In the genomic region with DNA sequence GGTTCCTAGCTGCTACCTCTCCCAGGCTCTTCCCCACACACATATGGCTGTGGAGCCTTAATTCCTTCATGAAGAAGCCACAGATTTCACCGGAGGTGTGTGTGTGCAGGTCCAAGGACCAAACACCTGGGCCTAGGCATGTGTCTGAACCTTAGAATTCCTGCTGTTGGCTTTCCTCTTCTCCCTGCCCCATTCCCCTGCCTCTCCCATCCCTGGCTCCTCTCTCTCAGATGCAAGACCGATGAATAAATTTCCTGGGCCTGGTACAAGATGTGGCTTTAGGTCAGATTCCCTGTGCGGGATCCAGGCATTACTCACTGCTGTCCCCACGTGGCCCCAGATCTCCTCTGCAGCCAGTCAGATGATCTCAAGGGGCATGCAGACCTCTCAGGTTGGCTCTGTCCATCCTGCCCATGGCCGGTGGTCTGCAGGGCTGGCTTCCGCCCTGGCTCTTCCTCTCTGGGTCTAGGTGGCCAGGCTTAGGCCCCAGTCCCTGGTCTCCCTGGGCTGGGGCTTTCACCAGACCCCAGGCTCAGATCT, we compare ENCODE assay signal across 10 cellular contexts. TPM values are rescaled to one million over a fixed set of nuclear protein-coding genes. Genes with fewer than 3 reads are reported as not detected.
DNase-seq lines count a peak whose midpoint lies in the region; TF ChIP-seq lines count a peak whose summit lies in the region.
"Had no signal": no experiment of that assay in that cellular context is flagged by ENCODE, and none has a peak within 500 bp of the region (broad histone marks: within the 10 kb centered on the region; RNA-seq: fewer than 3 reads in every experiment).

No MANE protein-coding gene starts in this region.

- no peaks in the 10 kb centered on the region for H3K27me3 Mint-ChIP-seq in mesothelial cell of epicardium (ENCODE audit: low read depth)
- no peaks in the 10 kb centered on the region for H3K27me3 Mint-ChIP-seq in CD4-positive, alpha-beta memory T cell

- CTCF ChIA-PET in AG04450 (lab: Charles Lee) = interaction anchor here (0.6 to 2.9 kb wide), 6 partner anchors 9 to 171 kb away, joined by 3 to 12 read pairs (median 3); no protein-coding TSS in a partner anchor
- CTCF ChIA-PET in CD4-positive, alpha-beta memory T cell (lab: Charles Lee; ENCODE audit: partially characterized antibody) = interaction anchor here (1.0 to 5.4 kb wide), 4 partner anchors 13 to 66 kb away, joined by 4 to 16 read pairs (median 6); a partner anchor contains a TSS

- POLR2A ChIA-PET in AG04450 (lab: Yijun Ruan, JAX) = no interaction called here
- POLR2A ChIA-PET in CD4-positive, alpha-beta memory T cell (lab: Charles Lee; ENCODE audit: partially characterized antibody) = interaction anchor here (3.4 kb wide), 1 partner anchor 65 kb away, joined by 19 read pairs; a partner anchor contains a TSS

- no peak overlapping the region for H3K4me3 ChIP-seq in AG04450 (ENCODE audit: low read depth, low read length)
- H3K4me3 ChIP-seq in ascending aorta = no peak overlapping the region
- no peak overlapping the region for H3K4me3 ChIP-seq in CD4-positive, alpha-beta memory T cell (ENCODE audit: low read length in 2 of 2)

- no peak overlapping the region for H3K4me3 Mint-ChIP-seq in mesothelial cell of epicardium
- peak overlapping the region in 1 of 8 donors; percentile 62 for H3K4me3 Mint-ChIP-seq in CD4-positive, alpha-beta memory T cell

- TF ChIP-seq CTCF in AG04450 (IDR thresholded peaks at IDR 0.05; ENCODE audit: low read depth, low read length) (peak; percentile 66), VCaP (conservative IDR thresholded peaks at IDR 0.05) (peak; percentile 78), ascending aorta (IDR thresholded peaks at IDR 0.05) (peak in 1 of 3 experiments; percentile 39), mesothelial cell of epicardium (IDR thresholded peaks at IDR 0.05; ENCODE audit: unreplicated experiment) (no peak)

- intact Hi-C loops in ascending aorta (cut with DNase I) = no loop called here
- intact Hi-C loops in CD4-positive, alpha-beta memory T cell (cut with micrococcal nuclease) = no loop called here

- no peaks in the 10 kb centered on the region for H3K4me1 Mint-ChIP-seq in mesothelial cell of epicardium
- H3K4me1 Mint-ChIP-seq in CD4-positive, alpha-beta memory T cell = peaks cover 21 to 54% (median 34%) of the 10 kb centered on the region in 4 donors

- H3K27me3 ChIP-seq in AG04450 (ENCODE audit: control insufficient read depth, insufficient read depth, low read length) (peaks cover 7% of the 10 kb centered on the region), ascending aorta (no peaks in the 10 kb centered on the region)
- no peaks in the 10 kb centered on the region for H3K27me3 ChIP-seq in CD4-positive, alpha-beta memory T cell (ENCODE audit: insufficient read depth, low read length)

- H3K36me3 Mint-ChIP-seq in mesothelial cell of epicardium = no peaks in the 10 kb centered on the region
- H3K36me3 Mint-ChIP-seq in CD4-positive, alpha-beta memory T cell = peaks cover 2 to 23% of the 10 kb centered on the region in 2 donors

- peak; percentile 44 for DNase-seq in AG04450 (ENCODE audit: low read depth, low spot score)
- peak; percentile 11 for DNase-seq in H4 (ENCODE audit: low spot score)
- DNase-seq in iPS-NIHi11 (ENCODE audit: low spot score) = peak; percentile 71
- no peak for DNase-seq in NCI-H146 treated with DMSO at 0.1 percent for 48 hours (lab: John Stamatoyannopoulos, UW; ENCODE audit: unreplicated experiment)
- no peak for DNase-seq in ascending aorta (ENCODE audit: low spot score in 2 of 2)
- DNase-seq in mesothelial cell of epicardium (ENCODE audit: low spot score in 2 of 2, unreplicated experiment in 2 of 2) = no peak
- no peak for DNase-seq in CD4-positive, alpha-beta memory T cell
- DNase-seq: DMS79 treated with DMSO at 0.1 percent for 48 hours, NCI-H446 treated with DMSO at 0.1 percent for 48 hours had no signal

- H3K9me3 ChIP-seq in AG04450 (ENCODE audit: control insufficient read depth, insufficient read depth, low read length) (peaks cover 3% of the 10 kb centered on the region; the same call in 1 of the 2 replicates), ascending aorta (no peaks in the 10 kb centered on the region)
- H3K9me3 ChIP-seq in CD4-positive, alpha-beta memory T cell (ENCODE audit: control insufficient read depth in 1 of 2, low read length in 2 of 2) = no peaks in the 10 kb centered on the region

- no peak overlapping the region for H3K27ac Mint-ChIP-seq in mesothelial cell of epicardium
- peak overlapping the region in 3 of 7 donors; percentile 30 to 51 (median 35) for H3K27ac Mint-ChIP-seq in CD4-positive, alpha-beta memory T cell

- no peaks in the 10 kb centered on the region for H3K4me1 ChIP-seq in ascending aorta
- H3K4me1 ChIP-seq in CD4-positive, alpha-beta memory T cell (ENCODE audit: insufficient read depth, low read length) = peaks cover 33% of the 10 kb centered on the region

- no peaks in the 10 kb centered on the region for H3K36me3 ChIP-seq in ascending aorta
- H3K36me3 ChIP-seq in CD4-positive, alpha-beta memory T cell (ENCODE audit: insufficient read depth, low read length) = no peaks in the 10 kb centered on the region

- H3K9me3 Mint-ChIP-seq in mesothelial cell of epicardium = no peaks in the 10 kb centered on the region
- H3K9me3 Mint-ChIP-seq in CD4-positive, alpha-beta memory T cell = peaks cover 0 to 3% (median 0%) of the 10 kb centered on the region in 8 donors

- H3K27ac ChIP-seq in AG04450 (ENCODE audit: low read depth, low read length) = no peak overlapping the region
- no peak overlapping the region for H3K27ac ChIP-seq in VCaP
- H3K27ac ChIP-seq in ascending aorta = no peak overlapping the region
- H3K27ac ChIP-seq in CD4-positive, alpha-beta memory T cell (ENCODE audit: low read depth, low read length) = no peak overlapping the region

RNA-seq across cellular contexts. Expression of a gene that starts 20.4 kb away (rescaled TPM):
- not detected in 2 replicates for polyA plus RNA-seq in AG04450 (2011; rRNA removed)
- not detected in 2 replicates for polyA minus RNA-seq in AG04450 (2011; rRNA and poly(A)+ RNA removed)
- total RNA-seq in H4 (2014; rRNA removed; shearing (Covaris generic)) = not detected in 2 replicates
- total RNA-seq in ascending aorta (not detected), mesothelial cell of epicardium (not detected in 3 replicates)
- total RNA-seq in CD4-positive, alpha-beta memory T cell = 1 to 10 TPM; 4.0 to 4.5 TPM
- 1 to 10 TPM; 3.9 to 4.4 TPM for polyA plus RNA-seq in CD4-positive, alpha-beta memory T cell

RNA-seq across cellular contexts. Expression of a gene that starts 36.5 kb away (rescaled TPM):
- not detected in 2 replicates for polyA plus RNA-seq in AG04450 (2011; rRNA removed)
- polyA minus RNA-seq in AG04450 (2011; rRNA and poly(A)+ RNA removed) = not detected in 2 replicates
- not detected in 2 replicates for total RNA-seq in H4 (2014; rRNA removed; shearing (Covaris generic))
- total RNA-seq in ascending aorta = 2.1 TPM
- not detected in 3 replicates for total RNA-seq in mesothelial cell of epicardium
- total RNA-seq in CD4-positive, alpha-beta memory T cell = 1 to 10 TPM; 8.6 to 9.6 TPM
- polyA plus RNA-seq in CD4-positive, alpha-beta memory T cell = 10 to 100 TPM in 1 of 2 donors, 1 to 10 TPM in 1; 6.1 to 13.6 TPM

Comparison
In these comparisons a context has a peak if more than half of its experiments do, and no peak if none do; other contexts are left out.
1. DNase-seq: peak in AG04450 (single experiment), H4 (single experiment) and iPS-NIHi11 (single experiment); none in NCI-H146 treated with DMSO at 0.1 percent for 48 hours (single experiment), ascending aorta (0 of 2), mesothelial cell of epicardium (0 of 2) and CD4-positive, alpha-beta memory T cell (0 of 5).